Comparison of ENCODE assay signal across 20 cellular contexts in the genomic region with DNA sequence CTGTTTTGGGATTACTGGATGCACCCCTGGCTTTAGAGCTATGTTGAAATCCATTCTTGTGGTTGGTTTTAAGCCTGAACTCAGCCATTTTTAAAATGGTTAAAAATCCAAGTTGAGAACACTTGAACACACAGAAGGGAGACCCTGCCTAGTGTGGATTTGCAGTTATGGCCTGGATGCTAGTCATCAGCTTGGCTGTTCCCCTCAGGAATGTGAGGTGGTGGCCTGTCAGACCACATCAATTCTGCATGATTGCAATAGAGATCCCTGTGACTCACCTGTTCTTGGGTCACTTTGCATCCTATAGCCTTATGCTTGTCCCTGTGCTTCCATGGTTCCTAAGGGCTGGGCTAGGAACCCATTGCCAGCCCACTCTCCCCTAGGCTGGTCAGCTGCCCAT.
DNase-seq lines count a peak whose midpoint lies in the region; ATAC-seq and TF ChIP-seq lines count a peak whose summit lies in the region.
"Had no signal": no experiment of that assay in that cellular context is flagged by ENCODE, and none has a peak within 500 bp of the region (broad histone marks: within the 10 kb centered on the region; RNA-seq: fewer than 3 reads in every experiment).

No MANE protein-coding gene starts in this region.

- no peaks in the 10 kb centered on the region for H3K4me1 ChIP-seq in psoas muscle
- H3K4me1 ChIP-seq: upper lobe of left lung had no signal

- no peak for ATAC-seq in psoas muscle
- ATAC-seq: Panc1 had no signal

- H3K9me3 ChIP-seq in psoas muscle, result no peaks in the 10 kb centered on the region
- H3K9me3 ChIP-seq: upper lobe of left lung had no signal

- H3K27ac ChIP-seq in psoas muscle, result no peak overlapping the region
- H3K27ac ChIP-seq: SK-N-MC, upper lobe of left lung had no signal

- peaks cover 36% of the 10 kb centered on the region for H3K4me1 Mint-ChIP-seq in HFFc6 (ENCODE audit: low read depth)
- no peaks in the 10 kb centered on the region for H3K4me1 Mint-ChIP-seq in immature natural killer cell
- H3K4me1 Mint-ChIP-seq: activated naive CD4-positive, alpha-beta T cell treated with anti-CD3 and anti-CD28 coated beads, Interleukin-2, amount 50 U/mL, for 24 hours had no signal

- intact Hi-C loops in psoas muscle (cut with DNase I), result no loop called here

- H3K27ac Mint-ChIP-seq in HFFc6 (no peak overlapping the region), immature natural killer cell (no peak overlapping the region)
- H3K27ac Mint-ChIP-seq: activated naive CD4-positive, alpha-beta T cell treated with anti-CD3 and anti-CD28 coated beads, Interleukin-2, amount 50 U/mL, for 24 hours had no signal

- DNase-seq in A172 (ENCODE audit: low spot score) (peak; percentile 36), HFFc6 (peak; percentile 6), SW480 (ENCODE audit: low spot score) (peak; percentile 79), glomerular visceral epithelial cell (ENCODE audit: extremely low spot score) (peak; percentile 88), SHP77 (lab: John Stamatoyannopoulos, UW) (no peak), immature natural killer cell (no peak), psoas muscle (no peak), iPS-NIHi11 (ENCODE audit: low spot score) (no peak)
- DNase-seq: cortex of kidney; NCI-H146; NCI-H2227 treated with DMSO at 0.1 percent for 48 hours; nucleus accumbens; retina; stimulated activated CD8-positive, alpha-beta memory T cell treated with anti-CD3 and anti-CD28 coated beads, Interleukin-4, amount 100 ng/mL, for 48 hours; T-helper 9 cell had no signal

- H3K27me3 ChIP-seq in psoas muscle (ENCODE audit: insufficient read depth in 3 of 3, low read length in 2 of 3), result no peaks in the 10 kb centered on the region
- H3K27me3 ChIP-seq: upper lobe of left lung had no signal

- H3K36me3 ChIP-seq in psoas muscle (ENCODE audit: insufficient read depth in 1 of 2, low read depth in 1 of 2), result no peaks in the 10 kb centered on the region
- H3K36me3 ChIP-seq: upper lobe of left lung had no signal

- no peaks in the 10 kb centered on the region for H3K27me3 Mint-ChIP-seq in HFFc6 (ENCODE audit: insufficient read depth)
- H3K27me3 Mint-ChIP-seq in immature natural killer cell (ENCODE audit: low read depth in 3 of 3), result no peaks in the 10 kb centered on the region
- H3K27me3 Mint-ChIP-seq: brain had no signal

- no peak overlapping the region for H3K4me3 ChIP-seq in psoas muscle
- H3K4me3 ChIP-seq: SK-N-MC, upper lobe of left lung had no signal

- H3K4me3 Mint-ChIP-seq in HFFc6 (no peak overlapping the region), immature natural killer cell (no peak overlapping the region)
- H3K4me3 Mint-ChIP-seq: activated naive CD4-positive, alpha-beta T cell treated with anti-CD3 and anti-CD28 coated beads, Interleukin-2, amount 50 U/mL, for 24 hours; brain had no signal

- H3K36me3 Mint-ChIP-seq in HFFc6 (ENCODE audit: low read depth) (peaks cover 12% of the 10 kb centered on the region; the same call in 1 of the 2 replicates), immature natural killer cell (no peaks in the 10 kb centered on the region)
- H3K36me3 Mint-ChIP-seq: activated naive CD4-positive, alpha-beta T cell treated with anti-CD3 and anti-CD28 coated beads, Interleukin-2, amount 50 U/mL, for 24 hours; brain had no signal

- TF ChIP-seq CTCF in HFFc6 (IDR thresholded peaks at IDR 0.05) (no peak), psoas muscle (IDR thresholded peaks at IDR 0.05) (no peak)

- no peaks in the 10 kb centered on the region for H3K9me3 Mint-ChIP-seq in HFFc6
- H3K9me3 Mint-ChIP-seq in immature natural killer cell, result peaks cover under 1 to 18% (median 8%) of the 10 kb centered on the region in 6 donors

Comparison
In these comparisons a context has a peak if more than half of its experiments do, and no peak if none do; other contexts are left out.
1. DNase-seq: peak in A172 (single experiment), HFFc6 (single experiment), SW480 (single experiment) and glomerular visceral epithelial cell (single experiment); none in SHP77 (0 of 2), immature natural killer cell (0 of 3), psoas muscle (0 of 2) and iPS-NIHi11 (single experiment).